In genomic region chr7:12612622-12613021, GRCh38 we compare ENCODE assay signal across 24 cellular contexts. TPM values are rescaled to one million over a fixed set of nuclear protein-coding genes. Genes with fewer than 3 reads are reported as not detected.
"Had no signal": no experiment of that assay in that cellular context is flagged by ENCODE, and none has a peak within 500 bp of the region (broad histone marks: within the 10 kb centered on the region; RNA-seq: fewer than 3 reads in every experiment).

No MANE protein-coding gene starts in this region.

- H3K9me3 ChIP-seq: colonic mucosa, esophagus muscularis mucosa, gastroesophageal sphincter, heart left ventricle, left lung, lower lobe of right lung, mucosa of descending colon had no signal

- H3K4me3 ChIP-seq: colonic mucosa, esophagus muscularis mucosa, gastroesophageal sphincter, heart left ventricle, hepatocyte, left lung, lower lobe of right lung, mucosa of descending colon had no signal

- H2AFZ ChIP-seq: hepatocyte had no signal

- H3K36me3 ChIP-seq: colonic mucosa, esophagus muscularis mucosa, gastroesophageal sphincter, heart left ventricle, left lung, lower lobe of right lung had no signal

- ATAC-seq: foreskin keratinocyte; gastroesophageal sphincter; heart left ventricle; left cardiac atrium; left lung; left ventricle myocardium superior; lower lobe of right lung; mucosa of descending colon; naive thymus-derived CD8-positive, alpha-beta T cell had no signal

- H3K79me2 ChIP-seq: hepatocyte had no signal

- H3K4me2 ChIP-seq: hepatocyte had no signal

- H3K27me3 ChIP-seq: colonic mucosa, esophagus muscularis mucosa, foreskin keratinocyte, gastroesophageal sphincter, heart left ventricle, hepatocyte, left lung had no signal

- FAIRE-seq: endothelial cell of umbilical vein, frontal cortex, islet of Langerhans, keratinocyte had no signal

- DNase-seq: colonic mucosa; cortex of kidney; effector CD4-positive, alpha-beta T cell; effector memory CD4-positive, alpha-beta T cell; foreskin keratinocyte; heart left ventricle; hypothalamus; immature natural killer cell; left cardiac atrium; left lung; left ventricle myocardium superior; lower lobe of right lung; mesenchymal stem cell; mucosa of descending colon; naive B cell; naive thymus-derived CD8-positive, alpha-beta T cell had no signal

- H3K27ac ChIP-seq: colonic mucosa, esophagus muscularis mucosa, foreskin keratinocyte, gastroesophageal sphincter, heart left ventricle, hepatocyte, left lung, lower lobe of right lung had no signal

- H3K4me1 ChIP-seq: colonic mucosa, esophagus muscularis mucosa, foreskin keratinocyte, gastroesophageal sphincter, heart left ventricle, left lung, lower lobe of right lung had no signal

RNA-seq across cellular contexts. Expression of gene SCIN, which starts 42.1 kb away (rescaled TPM):
- total RNA-seq: lung microvascular endothelial cell had no signal
- polyA plus RNA-seq: foreskin keratinocyte, immature natural killer cell, keratinocyte had no signal
